ENCODE assay signal across 8 cellular contexts in the genomic region with DNA sequence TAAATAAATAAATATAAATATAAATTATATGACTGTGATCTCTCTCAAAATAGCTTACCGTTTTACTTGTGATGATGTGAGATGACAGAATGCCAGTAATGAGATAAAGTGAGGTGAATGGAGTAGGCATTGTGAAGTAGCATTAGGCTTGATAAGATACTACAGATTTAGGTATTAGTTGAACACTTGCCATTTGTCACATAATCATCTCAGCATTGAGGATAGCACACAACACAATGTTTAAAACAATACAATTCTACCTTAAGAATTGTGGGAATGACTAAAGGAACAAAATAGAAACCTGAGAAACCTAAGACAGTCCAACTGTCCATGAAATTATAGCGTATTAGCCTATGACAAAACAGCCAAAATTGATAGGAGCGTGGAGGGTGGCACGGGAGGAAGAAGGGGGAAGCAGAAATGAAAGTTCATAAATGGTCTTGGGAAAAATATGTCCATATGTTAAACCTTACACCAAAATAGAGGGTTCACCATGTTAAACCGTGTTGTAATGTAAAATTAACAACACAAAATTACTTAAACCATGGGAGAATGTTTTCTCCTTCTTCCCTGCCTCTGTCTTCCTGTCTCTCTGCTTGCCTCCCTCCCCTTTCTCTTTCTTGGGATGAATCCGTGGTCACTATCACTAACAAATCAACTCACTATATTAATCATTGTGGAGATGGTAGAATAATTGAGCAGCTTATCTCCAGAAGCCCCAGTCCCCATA. TPM values are rescaled to one million over a fixed set of nuclear protein-coding genes. Genes with fewer than 3 reads are reported as not detected.
DNase-seq lines count a peak whose midpoint lies in the region; ATAC-seq and TF ChIP-seq lines count a peak whose summit lies in the region.

No MANE protein-coding gene starts in this region.

- H3K4me3 Mint-ChIP-seq in CD14-positive monocyte, result peak overlapping the region; percentile 99 to 100

- TF ChIP-seq CTCF in CD14-positive monocyte (IDR thresholded peaks at IDR 0.05) (no peak), KMS-11 (conservative IDR thresholded peaks at IDR 0.05; ENCODE audit: low read depth, low read length) (no peak), astrocyte of the spinal cord (IDR thresholded peaks at IDR 0.05; ENCODE audit: low read depth, low read length) (no peak), lung (IDR thresholded peaks at IDR 0.05; ENCODE audit: control extremely low read depth, extremely low read depth) (no peak), uterus (IDR thresholded peaks at IDR 0.05) (no peak)

- DNase-seq in CD14-positive monocyte (ENCODE audit: low spot score) (no peak), astrocyte of the spinal cord (ENCODE audit: low read depth, low spot score) (peak; percentile 4), lung (ENCODE audit: low spot score) (no peak), uterus (no peak), NCI-H1105 (lab: John Stamatoyannopoulos, UW) (no peak), COLO668 (lab: John Stamatoyannopoulos, UW; ENCODE audit: unreplicated experiment) (no peak)

- no peak overlapping the region for H3K4me3 ChIP-seq in KMS-11 (IDR thresholded peaks at IDR 0.05; ENCODE audit: insufficient read depth, low read depth, low read length)
- H3K4me3 ChIP-seq in astrocyte of the spinal cord (ENCODE audit: low read depth, low read length), result peak overlapping the region; percentile 61
- H3K4me3 ChIP-seq in lung, result no peak overlapping the region
- H3K4me3 ChIP-seq in uterus, result peak overlapping the region; percentile 62 to 68

- H3K36me3 Mint-ChIP-seq in CD14-positive monocyte, result no peaks in the 10 kb centered on the region

- H3K9me3 ChIP-seq in lung (ENCODE audit: control insufficient read depth in 2 of 2, insufficient read depth in 1 of 2, low read length in 1 of 2) (no peaks in the 10 kb centered on the region), uterus (no peaks in the 10 kb centered on the region)

- peak overlapping the region; percentile 100 for H3K9ac ChIP-seq in KMS-11

- no peak overlapping the region for H2AFZ ChIP-seq in KMS-11 (ENCODE audit: low read depth)

- no peaks in the 10 kb centered on the region for H3K79me2 ChIP-seq in KMS-11 (ENCODE audit: insufficient read depth, low read depth)

- peaks cover 0 to 1% (median 0%) of the 10 kb centered on the region in 3 donors for H3K27me3 Mint-ChIP-seq in CD14-positive monocyte (ENCODE audit: low read depth in 3 of 3)

- H3K27me3 ChIP-seq in KMS-11 (ENCODE audit: insufficient read depth, low read depth) (no peaks in the 10 kb centered on the region), lung (ENCODE audit: control insufficient read depth, insufficient read depth) (no peaks in the 10 kb centered on the region), uterus (no peaks in the 10 kb centered on the region)

- in situ Hi-C loops in astrocyte of the spinal cord (cut with HindIII; ENCODE audit: low sequenced_read_pairs), result no loop called here

- ATAC-seq in lung (ENCODE audit: insufficient read depth, low FRiP score) (no peak), GM21515 (IDR thresholded peaks at IDR 0.05; ENCODE audit: unreplicated experiment) (no peak)

- TF ChIP-seq POLR2A in uterus (IDR thresholded peaks at IDR 0.05), result no peak

- H3K4me1 Mint-ChIP-seq in CD14-positive monocyte, result peaks cover 23% of the 10 kb centered on the region

- H3K9me3 Mint-ChIP-seq in CD14-positive monocyte, result no peaks in the 10 kb centered on the region

- H3K36me3 ChIP-seq in KMS-11 (ENCODE audit: insufficient read depth), result no peaks in the 10 kb centered on the region
- no peaks in the 10 kb centered on the region for H3K36me3 ChIP-seq in lung (ENCODE audit: control insufficient read depth in 2 of 2, insufficient read depth in 2 of 2, low read length in 2 of 2)
- no peaks in the 10 kb centered on the region for H3K36me3 ChIP-seq in uterus

- H3K4me1 ChIP-seq in KMS-11 (ENCODE audit: low read depth, poor library complexity, severe bottlenecking) (peaks cover 20% of the 10 kb centered on the region), lung (ENCODE audit: control insufficient read depth in 2 of 2, insufficient read depth in 2 of 2, low read length in 2 of 2) (no peaks in the 10 kb centered on the region), uterus (no peaks in the 10 kb centered on the region)

- H4K20me1 ChIP-seq in KMS-11 (ENCODE audit: insufficient read depth), result no peaks in the 10 kb centered on the region

- peak overlapping the region; percentile 100 for H3K4me2 ChIP-seq in KMS-11

- H3K27ac Mint-ChIP-seq in CD14-positive monocyte, result peak overlapping the region; percentile 87 to 95 (median 94)

- H3K27ac ChIP-seq in KMS-11 (peak overlapping the region; percentile 100), lung (ENCODE audit: low read depth in 1 of 2, low read length in 1 of 2) (peak overlapping the region; percentile 96 to 97), uterus (peak overlapping the region; percentile 94 to 96)

- intact Hi-C loops in CD14-positive monocyte (cut with micrococcal nuclease) (no loop called here), uterus (cut with DNase I; ENCODE audit: low total_unique reads) (no loop called here)

- WGBS in lung, 2 donors, result 18 to 32% methylated on average over 6 of the region's 6 CpGs

RNA-seq across cellular contexts. Expression of gene HFE, which starts 33.1 kb away (rescaled TPM):
- polyA plus RNA-seq in CD14-positive monocyte, result 10 to 100 TPM; 14.1 to 16.1 TPM
- total RNA-seq in lung, result 10 to 100 TPM in 1 of 2 donors, 1 to 10 TPM in 1; 8.3 to 10.7 TPM
- polyA plus RNA-seq in lung, result 1 to 10 TPM; 3.1 to 5.7 TPM
- 1 to 10 TPM; 1.2 to 8.4 (median 6.2) TPM for total RNA-seq in uterus

Comparison
In these comparisons a context has a peak if more than half of its experiments do, and no peak if none do; other contexts are left out.
1. H3K4me3 ChIP-seq: peak in astrocyte of the spinal cord (single experiment) and uterus (2 of 2); none in KMS-11 (single experiment) and lung (single experiment).
2. Peak in every context shown above with its lines, with median percentiles within 50 percentile points of each other: H3K27ac ChIP-seq.